In genomic region chr1:50516056-50516455, GRCh38 we compare ENCODE assay signal across 28 cellular contexts.
"Had no signal": no experiment of that assay in that cellular context is flagged by ENCODE, and none has a peak within 500 bp of the region (broad histone marks: within the 10 kb centered on the region; RNA-seq: fewer than 3 reads in every experiment).

No MANE protein-coding gene starts in this region.

- H3K27me3 ChIP-seq: body of pancreas, Peyer's patch, SJSA1 had no signal

- H3K27ac ChIP-seq: body of pancreas, KMS-11, Peyer's patch, SJSA1, WERI-Rb-1 had no signal

- H3K4me3 ChIP-seq: body of pancreas, Peyer's patch, SJSA1 had no signal

- H3K4me1 ChIP-seq: body of pancreas, Peyer's patch, SJSA1 had no signal

- H3K9me3 ChIP-seq: body of pancreas, Peyer's patch, SJSA1, SK-N-SH had no signal

- DNase-seq: activated CD4-positive, alpha-beta memory T cell treated with anti-CD3 and anti-CD28 coated beads, Interleukin-2, amount 10 ng/mL, durations not matched to agents 7 days and 5 days; activated CD4-positive, alpha-beta T cell treated with anti-CD3 and anti-CD28 coated beads for 1 hour; activated CD4-positive, alpha-beta T cell treated with anti-CD3 and anti-CD28 coated beads for 48 hours; activated CD4-positive, CD25-positive, alpha-beta regulatory T cell; activated effector memory CD4-positive, alpha-beta T cell treated with anti-CD3 and anti-CD28 coated beads, Interleukin-2, amount 50 U/mL, for 16 hours; activated naive CD4-positive, alpha-beta T cell treated with Interleukin-2 at 50 U/mL for 16 hours; activated naive CD8-positive, alpha-beta T cell treated with anti-CD3 and anti-CD28 coated beads, Interleukin-2, amount 10 ng/mL, durations not matched to agents 7 days and 5 days; activated T-cell treated with anti-CD3 and anti-CD28 coated beads, Interleukin-2, amount 50 U/mL, for 1 hour; activated T-cell treated with anti-CD3 and anti-CD28 coated beads, Interleukin-2, amount 50 U/mL, for 72 hours; body of pancreas; caudate nucleus; cerebellar nuclear complex; MV-4-11; NCI-H1092; NCI-H1436 treated with DMSO at 0.1 percent for 48 hours; NCI-H1694 treated with DMSO at 0.1 percent for 48 hours; NCI-H2029; NCI-H510A; NCI-H774; PC-3; Peyer's patch; RPMI8226; SHP77 treated with DMSO at 0.1 percent for 48 hours; SK-N-SH; WERI-Rb-1 had no signal

- ATAC-seq: activated T-cell treated with anti-CD3 and anti-CD28 coated beads, Interleukin-2, amount 50 U/mL, for 72 hours; activated T-helper 17 cell treated with anti-CD3 and anti-CD28 coated beads, Interleukin-2, amount 50 U/mL, for 72 hours; body of pancreas; PC-3 had no signal
